ENCODE assay signal across 19 cellular contexts in genomic region chr10:118369806-118370205, GRCh38. TPM values are rescaled to one million over a fixed set of nuclear protein-coding genes. Genes with fewer than 3 reads are reported as not detected.
DNase-seq lines count a peak whose midpoint lies in the region; ATAC-seq and TF ChIP-seq lines count a peak whose summit lies in the region.
"Had no signal": no experiment of that assay in that cellular context is flagged by ENCODE, and none has a peak within 500 bp of the region (broad histone marks: within the 10 kb centered on the region; RNA-seq: fewer than 3 reads in every experiment).

No MANE protein-coding gene starts in this region.

- H3K9me3 ChIP-seq in RWPE2 (ENCODE audit: severe bottlenecking) = no peaks in the 10 kb centered on the region
- no peaks in the 10 kb centered on the region for H3K9me3 ChIP-seq in body of pancreas

- no peaks in the 10 kb centered on the region for H3K36me3 Mint-ChIP-seq in stimulated activated effector memory CD8-positive, alpha-beta T cell treated with anti-CD3 and anti-CD28 coated beads, Interleukin-12 subunit alpha, Interleukin-12 subunit beta, amount 100 ng/mL, for 72 hours
- H3K36me3 Mint-ChIP-seq: activated CD4-positive, alpha-beta memory T cell treated with anti-CD3 and anti-CD28 coated beads for 36 hours; stimulated activated memory B cell treated with anti-CD40 and anti-IgM and Interleukin-4, amounts not matched to agents 10 μg/mL and 1 μg/mL and 100 μg/mL, for 72 hours had no signal

- intact Hi-C loops in body of pancreas (cut with DNase I) = no loop called here

- H3K27me3 ChIP-seq in RWPE2 (ENCODE audit: insufficient read depth, poor library complexity, severe bottlenecking) = no peaks in the 10 kb centered on the region
- no peaks in the 10 kb centered on the region for H3K27me3 ChIP-seq in body of pancreas

- no peak overlapping the region for H3K27ac ChIP-seq in RWPE2 (ENCODE audit: poor library complexity, severe bottlenecking)
- H3K27ac ChIP-seq in body of pancreas = no peak overlapping the region
- H3K27ac ChIP-seq: PC-9 had no signal

- peaks cover 33% of the 10 kb centered on the region for H3K27me3 Mint-ChIP-seq in stimulated activated naive CD8-positive, alpha-beta T cell treated with anti-CD3 and anti-CD28 coated beads, Interleukin-15, amount 100 ng/mL, for 72 hours

- ATAC-seq in RWPE2 (ENCODE audit: low read depth) (peak; percentile 67), body of pancreas (no peak), HG03378 (IDR thresholded peaks at IDR 0.05; ENCODE audit: unreplicated experiment) (no peak)
- peak; percentile 21 for ATAC-seq in stimulated activated effector memory CD8-positive, alpha-beta T cell treated with anti-CD3 and anti-CD28 coated beads, Interleukin-12 subunit alpha, Interleukin-12 subunit beta, amount 100 ng/mL, for 72 hours
- no peak for ATAC-seq in stimulated activated naive CD8-positive, alpha-beta T cell treated with anti-CD3 and anti-CD28 coated beads, Interleukin-15, amount 100 ng/mL, for 72 hours
- ATAC-seq: activated T-helper 17 cell treated with anti-CD3 and anti-CD28 coated beads, Interleukin-2, amount 50 U/mL, for 72 hours; stimulated activated memory B cell treated with anti-CD40 and anti-IgM and Interleukin-4, amounts not matched to agents 10 μg/mL and 1 μg/mL and 100 μg/mL, for 72 hours had no signal

- peaks cover 6% of the 10 kb centered on the region for H3K9me3 Mint-ChIP-seq in stimulated activated effector memory CD8-positive, alpha-beta T cell treated with anti-CD3 and anti-CD28 coated beads, Interleukin-12 subunit alpha, Interleukin-12 subunit beta, amount 100 ng/mL, for 72 hours
- H3K9me3 Mint-ChIP-seq in stimulated activated naive CD8-positive, alpha-beta T cell treated with anti-CD3 and anti-CD28 coated beads, Interleukin-15, amount 100 ng/mL, for 72 hours = no peaks in the 10 kb centered on the region

- peak; percentile 54 for DNase-seq in NCI-H2171 treated with DMSO at 0.1 percent for 48 hours (lab: John Stamatoyannopoulos, UW)
- no peak for DNase-seq in NCI-H2171 (lab: John Stamatoyannopoulos, UW)
- peak; percentile 38 for DNase-seq in NCI-H2029 treated with DMSO at 0.1 percent for 48 hours (lab: John Stamatoyannopoulos, UW)
- DNase-seq in RWPE2 (ENCODE audit: low spot score) = no peak
- DNase-seq in stimulated activated effector memory CD8-positive, alpha-beta T cell treated with anti-CD3 and anti-CD28 coated beads, Interleukin-12 subunit alpha, Interleukin-12 subunit beta, amount 100 ng/mL, for 72 hours (ENCODE audit: low spot score in 2 of 2) = no peak
- no peak for DNase-seq in body of pancreas
- DNase-seq in stimulated activated naive CD8-positive, alpha-beta T cell treated with anti-CD3 and anti-CD28 coated beads, Interleukin-15, amount 100 ng/mL, for 72 hours = no peak
- DNase-seq: activated CD4-positive, alpha-beta memory T cell treated with anti-CD3 and anti-CD28 coated beads for 36 hours; H9; KG1; naive B cell; NCI-H226 had no signal

- 64 to 71% methylated on average over 3 of the region's 3 CpGs for WGBS in body of pancreas, 2 donors

- TF ChIP-seq CTCF in RWPE2 (IDR thresholded peaks at IDR 0.05; ENCODE audit: poor library complexity, severe bottlenecking) = no peak
- no peak for TF ChIP-seq CTCF in body of pancreas (IDR thresholded peaks at IDR 0.05)

- no peak overlapping the region for H3K4me3 Mint-ChIP-seq in stimulated activated effector memory CD8-positive, alpha-beta T cell treated with anti-CD3 and anti-CD28 coated beads, Interleukin-12 subunit alpha, Interleukin-12 subunit beta, amount 100 ng/mL, for 72 hours
- H3K4me3 Mint-ChIP-seq in stimulated activated naive CD8-positive, alpha-beta T cell treated with anti-CD3 and anti-CD28 coated beads, Interleukin-15, amount 100 ng/mL, for 72 hours = no peak overlapping the region
- H3K4me3 Mint-ChIP-seq: activated CD4-positive, alpha-beta memory T cell treated with anti-CD3 and anti-CD28 coated beads for 36 hours; activated T-helper 17 cell treated with anti-CD3 and anti-CD28 coated beads, Interleukin-2, amount 50 U/mL, for 72 hours; H9; naive B cell; stimulated activated memory B cell treated with anti-CD40 and anti-IgM and Interleukin-4, amounts not matched to agents 10 μg/mL and 1 μg/mL and 100 μg/mL, for 72 hours; type B pancreatic cell had no signal

- no peaks in the 10 kb centered on the region for H3K36me3 ChIP-seq in RWPE2 (ENCODE audit: low read depth)
- no peaks in the 10 kb centered on the region for H3K36me3 ChIP-seq in body of pancreas (replicated peaks in 1 of 2; ENCODE audit: insufficient read depth in 1 of 2, low read depth in 2 of 2)

- H3K4me1 Mint-ChIP-seq in stimulated activated effector memory CD8-positive, alpha-beta T cell treated with anti-CD3 and anti-CD28 coated beads, Interleukin-12 subunit alpha, Interleukin-12 subunit beta, amount 100 ng/mL, for 72 hours = no peaks in the 10 kb centered on the region
- H3K4me1 Mint-ChIP-seq in stimulated activated naive CD8-positive, alpha-beta T cell treated with anti-CD3 and anti-CD28 coated beads, Interleukin-15, amount 100 ng/mL, for 72 hours = no peaks in the 10 kb centered on the region
- H3K4me1 Mint-ChIP-seq: activated T-helper 17 cell treated with anti-CD3 and anti-CD28 coated beads, Interleukin-2, amount 50 U/mL, for 72 hours; naive B cell; stimulated activated memory B cell treated with anti-CD40 and anti-IgM and Interleukin-4, amounts not matched to agents 10 μg/mL and 1 μg/mL and 100 μg/mL, for 72 hours had no signal

- no peak overlapping the region for H3K4me3 ChIP-seq in RWPE2 (ENCODE audit: severe bottlenecking)
- no peak overlapping the region for H3K4me3 ChIP-seq in body of pancreas
- H3K4me3 ChIP-seq: PC-9, smooth muscle cell had no signal

- H3K4me1 ChIP-seq in RWPE2 (ENCODE audit: insufficient read depth, poor library complexity, severe bottlenecking) (peaks cover 5% of the 10 kb centered on the region), body of pancreas (no peaks in the 10 kb centered on the region)

- no peak overlapping the region for H3K27ac Mint-ChIP-seq in stimulated activated effector memory CD8-positive, alpha-beta T cell treated with anti-CD3 and anti-CD28 coated beads, Interleukin-12 subunit alpha, Interleukin-12 subunit beta, amount 100 ng/mL, for 72 hours
- no peak overlapping the region for H3K27ac Mint-ChIP-seq in stimulated activated naive CD8-positive, alpha-beta T cell treated with anti-CD3 and anti-CD28 coated beads, Interleukin-15, amount 100 ng/mL, for 72 hours
- H3K27ac Mint-ChIP-seq: activated CD4-positive, alpha-beta memory T cell treated with anti-CD3 and anti-CD28 coated beads for 36 hours; activated T-helper 17 cell treated with anti-CD3 and anti-CD28 coated beads, Interleukin-2, amount 50 U/mL, for 72 hours; H9; naive B cell; progenitor cell of endocrine pancreas; stimulated activated memory B cell treated with anti-CD40 and anti-IgM and Interleukin-4, amounts not matched to agents 10 μg/mL and 1 μg/mL and 100 μg/mL, for 72 hours; type B pancreatic cell had no signal

- TF ChIP-seq POLR2A in body of pancreas (IDR thresholded peaks at IDR 0.05) = no peak

RNA-seq across cellular contexts. Expression of gene FAM204A, which starts 27.7 kb away (rescaled TPM):
- total RNA-seq in body of pancreas = 10 to 100 TPM in 1 of 2 donors, 1 to 10 TPM in 1; 8.6 to 57.4 TPM

Comparison
In these comparisons a context has a peak if more than half of its experiments do, and no peak if none do; other contexts are left out.
1. DNase-seq: peak in NCI-H2171 treated with DMSO at 0.1 percent for 48 hours (single experiment) and NCI-H2029 treated with DMSO at 0.1 percent for 48 hours (single experiment); none in NCI-H2171 (single experiment), RWPE2 (single experiment), stimulated activated effector memory CD8-positive, alpha-beta T cell treated with anti-CD3 and anti-CD28 coated beads, Interleukin-12 subunit alpha, Interleukin-12 subunit beta, amount 100 ng/mL, for 72 hours (0 of 2), body of pancreas (0 of 4) and stimulated activated naive CD8-positive, alpha-beta T cell treated with anti-CD3 and anti-CD28 coated beads, Interleukin-15, amount 100 ng/mL, for 72 hours (0 of 2).
2. ATAC-seq: peak in RWPE2 (single experiment) and stimulated activated effector memory CD8-positive, alpha-beta T cell treated with anti-CD3 and anti-CD28 coated beads, Interleukin-12 subunit alpha, Interleukin-12 subunit beta, amount 100 ng/mL, for 72 hours (single experiment); none in body of pancreas (single experiment), stimulated activated naive CD8-positive, alpha-beta T cell treated with anti-CD3 and anti-CD28 coated beads, Interleukin-15, amount 100 ng/mL, for 72 hours (single experiment) and HG03378 (single experiment).